In genomic region chr3:109939817-109940216, GRCh38 we compare ENCODE assay signal across 28 cellular contexts.
"Had no signal": no experiment of that assay in that cellular context is flagged by ENCODE, and none has a peak within 500 bp of the region (broad histone marks: within the 10 kb centered on the region; RNA-seq: fewer than 3 reads in every experiment).

No MANE protein-coding gene starts in this region.

- H3K27me3 ChIP-seq: neutrophil, spleen, suprapubic skin, testis, tibial artery, transverse colon, upper lobe of right lung, uterus had no signal

- H3K27ac ChIP-seq: neutrophil, pancreas, psoas muscle, skin epidermis, spleen, suprapubic skin, testis, tibial artery, transverse colon, upper lobe of right lung, uterus had no signal

- H3K9me3 ChIP-seq: neutrophil, pancreas, psoas muscle, spleen, suprapubic skin, testis, tibial artery, transverse colon, upper lobe of right lung, uterus had no signal

- H3K36me3 ChIP-seq: neutrophil, pancreas, spleen, suprapubic skin, tibial artery, transverse colon, upper lobe of right lung, uterus had no signal

- ATAC-seq: naive thymus-derived CD8-positive, alpha-beta T cell; natural killer cell treated with Interleukin-12 subunit alpha and Interleukin-12 subunit beta and Interleukin-15 and Interleukin-18, amount 100 ng/mL, for 72 hours; pancreas; psoas muscle; right cardiac atrium; sciatic nerve; stimulated activated effector memory CD8-positive, alpha-beta T cell treated with anti-CD3 and anti-CD28 coated beads, Interleukin-12 subunit alpha, Interleukin-12 subunit beta, amount 100 ng/mL, for 72 hours; stimulated activated naive B cell treated with anti-CD40 and anti-IgM and Interleukin-4, amounts not matched to agents 10 μg/mL and 1 μg/mL and 100 μg/mL, for 72 hours; stimulated activated naive CD8-positive, alpha-beta T cell treated with anti-CD3 and anti-CD28 coated beads, Interleukin-15, amount 100 ng/mL, for 72 hours; stimulated activated naive CD8-positive, alpha-beta T cell treated with anti-CD3 and anti-CD28 coated beads, Interleukin-15, Interleukin-2, amounts not matched to agents 100 U/mL and 50 U/mL, for 24 hours; upper lobe of right lung had no signal

- DNase-seq: naive B cell; naive thymus-derived CD8-positive, alpha-beta T cell; nephron progenitor cell; nucleus accumbens; pancreas; posterior cingulate gyrus; psoas muscle; right cardiac atrium; spleen; stimulated activated CD4-positive, alpha-beta T cell treated with anti-CD3 and anti-CD28 coated beads, Interleukin-12 subunit alpha, Interleukin-12 subunit beta, amount 100 ng/mL, for 4 hours; stimulated activated CD4-positive, alpha-beta T cell treated with anti-CD3 and anti-CD28 coated beads, Interleukin-1b, Interleukin-23, amount 100 ng/mL, for 48 hours; stimulated activated CD4-positive, alpha-beta T cell treated with anti-CD3 and anti-CD28 coated beads, Interleukin-4, amount 100 ng/mL, for 1 hour; stimulated activated naive B cell treated with anti-CD40 and anti-IgM and Interleukin-4, amounts not matched to agents 10 μg/mL and 1 μg/mL and 100 μg/mL, for 72 hours; stimulated activated naive CD8-positive, alpha-beta T cell treated with anti-CD3 and anti-CD28 coated beads, Interleukin-15, amount 100 ng/mL, for 72 hours; stimulated activated naive CD8-positive, alpha-beta T cell treated with anti-CD3 and anti-CD28 coated beads, Interleukin-15, Interleukin-2, amounts not matched to agents 100 U/mL and 50 U/mL, for 24 hours; substantia nigra; testis; tibial artery; transverse colon; upper lobe of right lung; uterus had no signal

- H3K4me2 ChIP-seq: smooth muscle cell had no signal

- H3K4me3 ChIP-seq: pancreas, psoas muscle, skin epidermis, smooth muscle cell, spleen, suprapubic skin, testis, tibial artery, transverse colon, upper lobe of right lung, uterus had no signal

- H3K4me1 ChIP-seq: pancreas, psoas muscle, spleen, suprapubic skin, testis, tibial artery, transverse colon, upper lobe of right lung, uterus had no signal
